Comparison of ENCODE assay signal across 8 cellular contexts in genomic region chr14:93892923-93893549, GRCh38. TPM values are rescaled to one million over a fixed set of nuclear protein-coding genes. Genes with fewer than 3 reads are reported as not detected.
DNase-seq lines count a peak whose midpoint lies in the region; ATAC-seq and TF ChIP-seq lines count a peak whose summit lies in the region.

No MANE protein-coding gene starts in this region.

- no peaks in the 10 kb centered on the region for H3K9me3 Mint-ChIP-seq in activated CD4-positive, alpha-beta memory T cell treated with anti-CD3 and anti-CD28 coated beads for 36 hours

- no peak for ATAC-seq in HG02970 (IDR thresholded peaks at IDR 0.05; ENCODE audit: low FRiP score, unreplicated experiment)

- DNase-seq in ACHN, result peak; percentile 46
- DNase-seq in NCI-H1930 (lab: John Stamatoyannopoulos, UW), result peak; percentile 9 to 48
- peak; percentile 76 for DNase-seq in activated CD4-positive, alpha-beta memory T cell treated with anti-CD3 and anti-CD28 coated beads for 36 hours
- peak; percentile 91 for DNase-seq in ecto neural progenitor cell (ENCODE audit: low spot score)
- peak; percentile 69 for DNase-seq in medulla oblongata (ENCODE audit: extremely low spot score)
- DNase-seq in stimulated activated CD8-positive, alpha-beta memory T cell treated with anti-CD3 and anti-CD28 coated beads, Interleukin-15, amount 100 ng/mL, for 1 hour (ENCODE audit: low read depth), result peak; percentile 52

- no peak overlapping the region for H3K4me3 Mint-ChIP-seq in activated CD4-positive, alpha-beta memory T cell treated with anti-CD3 and anti-CD28 coated beads for 36 hours

- no peak overlapping the region for H3K27ac Mint-ChIP-seq in activated CD4-positive, alpha-beta memory T cell treated with anti-CD3 and anti-CD28 coated beads for 36 hours

- intact Hi-C loops in activated CD4-positive, alpha-beta memory T cell treated with anti-CD3 and anti-CD28 coated beads for 36 hours (cut with micrococcal nuclease), result loop anchor here (1.0 to 5.0 kb wide), 2 partner anchors 86 to 238 kb away; no protein-coding TSS in a partner anchor

- in situ Hi-C loops in ACHN (cut with HindIII; ENCODE audit: low pct_ligation_motif_present, low pct_unique_long_range_greater_than_20kb, low sequenced_read_pairs), result no loop called here

- peaks cover 15% of the 10 kb centered on the region for H3K27me3 Mint-ChIP-seq in activated CD4-positive, alpha-beta memory T cell treated with anti-CD3 and anti-CD28 coated beads for 36 hours

- no peaks in the 10 kb centered on the region for H3K4me1 Mint-ChIP-seq in activated CD4-positive, alpha-beta memory T cell treated with anti-CD3 and anti-CD28 coated beads for 36 hours (ENCODE audit: low read depth)

- POLR2A ChIA-PET in activated CD4-positive, alpha-beta memory T cell treated with anti-CD3 and anti-CD28 coated beads for 36 hours (lab: Charles Lee), result no interaction called here

- CTCF ChIA-PET in activated CD4-positive, alpha-beta memory T cell treated with anti-CD3 and anti-CD28 coated beads for 36 hours (lab: Charles Lee), result interaction anchor here (0.8 to 1.2 kb wide), 5 partner anchors 16 to 241 kb away, joined by 3 to 4 read pairs (median 4); no protein-coding TSS in a partner anchor

- peak; percentile 98 for TF ChIP-seq CTCF in GM12874 (IDR thresholded peaks at IDR 0.05; ENCODE audit: insufficient read depth, low read depth, low read length)

- no peaks in the 10 kb centered on the region for H3K36me3 Mint-ChIP-seq in activated CD4-positive, alpha-beta memory T cell treated with anti-CD3 and anti-CD28 coated beads for 36 hours

RNA-seq across cellular contexts. Expression of gene FAM181A, which starts 34.1 kb away (rescaled TPM):
- not detected for total RNA-seq in activated CD4-positive, alpha-beta memory T cell treated with anti-CD3 and anti-CD28 coated beads for 36 hours

Comparison
In these comparisons a context has a peak if more than half of its experiments do, and no peak if none do; other contexts are left out.
1. DNase-seq: peak in every context shown above with its lines; median percentile 91 in ecto neural progenitor cell; 76 in activated CD4-positive, alpha-beta memory T cell treated with anti-CD3 and anti-CD28 coated beads for 36 hours; 69 in medulla oblongata; 52 in stimulated activated CD8-positive, alpha-beta memory T cell treated with anti-CD3 and anti-CD28 coated beads, Interleukin-15, amount 100 ng/mL, for 1 hour; 46 in ACHN; 28 in NCI-H1930.